In genomic region chr5:97606531-97606930, GRCh38 we compare ENCODE assay signal across 16 cellular contexts.
"Had no signal": no experiment of that assay in that cellular context is flagged by ENCODE, and none has a peak within 500 bp of the region (broad histone marks: within the 10 kb centered on the region; RNA-seq: fewer than 3 reads in every experiment).

No MANE protein-coding gene starts in this region.

- ATAC-seq: foreskin keratinocyte, gastroesophageal sphincter, heart left ventricle, left cardiac atrium, left lung, left ventricle myocardium superior, lower lobe of right lung had no signal

- H3K4me1 Mint-ChIP-seq: immature natural killer cell, memory B cell had no signal

- DNase-seq: dermis blood vessel endothelial cell; dorsolateral prefrontal cortex; effector CD4-positive, alpha-beta T cell; effector memory CD4-positive, alpha-beta T cell; foreskin keratinocyte; heart left ventricle; hypothalamus; immature natural killer cell; left cardiac atrium; left lung; left ventricle myocardium superior; lower lobe of right lung; mesendoderm; midbrain had no signal

- H3K27ac Mint-ChIP-seq: immature natural killer cell, memory B cell had no signal

- H3K36me3 Mint-ChIP-seq: immature natural killer cell had no signal

- H3K4me3 Mint-ChIP-seq: immature natural killer cell, memory B cell had no signal

- H3K27me3 Mint-ChIP-seq: memory B cell had no signal
